8 cellular contexts compared by ENCODE assay signal in the genomic region with DNA sequence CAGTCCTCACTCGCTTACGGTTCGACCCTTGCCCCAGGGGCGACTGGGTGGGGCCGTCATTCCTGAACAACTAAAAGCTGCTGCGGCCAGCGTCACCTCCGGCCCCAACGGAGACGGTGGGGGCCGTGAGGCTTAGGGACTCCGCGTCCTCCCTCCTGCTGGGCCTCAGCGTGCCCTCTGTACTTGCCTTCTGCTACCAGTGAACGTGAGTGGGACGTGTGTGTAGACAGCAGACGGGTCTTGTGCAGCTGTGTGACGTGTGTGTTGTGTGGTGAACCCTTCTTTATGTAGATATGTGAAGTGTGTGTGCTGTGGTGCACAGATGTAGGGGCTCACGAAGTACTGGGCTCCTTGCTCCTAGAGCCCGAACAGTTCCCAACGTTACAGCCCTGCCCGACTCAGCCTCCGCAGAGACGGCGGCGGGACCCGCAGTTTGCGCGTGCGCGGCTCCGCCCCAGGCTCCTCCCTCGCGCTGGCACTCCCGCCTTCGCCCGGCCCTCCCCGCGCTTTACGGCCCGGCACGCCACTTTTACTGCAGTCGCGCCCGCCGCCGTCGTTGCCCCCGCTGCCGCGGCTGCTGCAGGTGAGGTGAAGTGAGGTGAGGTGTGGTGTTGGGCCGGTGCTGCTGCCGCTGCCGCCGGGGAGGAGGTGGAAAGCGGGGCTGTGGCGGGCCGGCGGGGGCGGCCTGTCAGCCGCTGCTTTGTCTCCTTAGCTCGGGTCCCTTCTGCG. TPM values are rescaled to one million over a fixed set of nuclear protein-coding genes. Genes with fewer than 3 reads are reported as not detected.
DNase-seq lines count a peak whose midpoint lies in the region; ATAC-seq and TF ChIP-seq lines count a peak whose summit lies in the region.

Gene PHAF1 (plus strand): TSS at position 535 of the 729 bp plus-strand sequence. CDS start 235 bp downstream, outside the sequence.

- 1% methylated on average over 60 to 63 of the region's 63 CpGs for WGBS in heart right ventricle, 2 donors

- no peaks in the 10 kb centered on the region for H3K27me3 ChIP-seq in heart right ventricle

- H3K9me3 Mint-ChIP-seq in T-helper 1 cell treated with Interleukin-12 subunit alpha and Interleukin-12 subunit beta and Interleukin-4 antibody, amounts not matched to agents 30 μg/mL and 1 μg/mL, for 36 hours = no peaks in the 10 kb centered on the region
- no peaks in the 10 kb centered on the region for H3K9me3 Mint-ChIP-seq in type B pancreatic cell

- DNase-seq in GM13976 (ENCODE audit: low spot score) = peak; percentile 100
- peak; percentile 84 for DNase-seq in NCI-H146 (lab: John Stamatoyannopoulos, UW)
- DNase-seq in amniotic stem cell (lab: John Stamatoyannopoulos, UW) = peak; percentile 80
- peak; percentile 93 to 96 for DNase-seq in heart right ventricle
- DNase-seq in posterior vena cava (ENCODE audit: low spot score) = peak; percentile 98
- DNase-seq in type B pancreatic cell (ENCODE audit: extremely low spot score, unreplicated experiment) = peak; percentile 99

- TF ChIP-seq CTCF in GM13976 (IDR thresholded peaks at IDR 0.05; ENCODE audit: borderline replicate concordance, control extremely low read depth, extremely low read depth, insufficient read depth, missing control alignments) (no peak), heart right ventricle (IDR thresholded peaks at IDR 0.05) (no peak), type B pancreatic cell (conservative IDR thresholded peaks at IDR 0.05) (no peak)

- H3K4me1 ChIP-seq in heart right ventricle = peaks cover 7 to 56% (median 25%) of the 10 kb centered on the region in 9 donors

- peak within 1 kb of the TSS; percentile 83 for H3K27ac Mint-ChIP-seq in T-helper 1 cell treated with Interleukin-12 subunit alpha and Interleukin-12 subunit beta and Interleukin-4 antibody, amounts not matched to agents 30 μg/mL and 1 μg/mL, for 36 hours
- H3K27ac Mint-ChIP-seq in type B pancreatic cell = peak within 1 kb of the TSS; percentile 96

- in situ Hi-C loops in GM13976 (cut with MboI; ENCODE audit: low sequenced_read_pairs, unreplicated experiment) = no loop called here

- peak within 1 kb of the TSS; percentile 95 for H3K4me3 Mint-ChIP-seq in T-helper 1 cell treated with Interleukin-12 subunit alpha and Interleukin-12 subunit beta and Interleukin-4 antibody, amounts not matched to agents 30 μg/mL and 1 μg/mL, for 36 hours
- peak within 1 kb of the TSS; percentile 98 for H3K4me3 Mint-ChIP-seq in type B pancreatic cell

- intact Hi-C loops in heart right ventricle (cut with DNase I) = loop anchor here in 3 of 10 donors (2.0 to 5.0 kb wide), 4 partner anchors 43 to 132 kb away; partner anchors contain the start of genes B3GNT9 (in 1 of the 3) and CBFB (in 1 of the 3)
- intact Hi-C loops in posterior vena cava (cut with DNase I) = no loop called here

- peaks cover 8% of the 10 kb centered on the region for H3K36me3 Mint-ChIP-seq in T-helper 1 cell treated with Interleukin-12 subunit alpha and Interleukin-12 subunit beta and Interleukin-4 antibody, amounts not matched to agents 30 μg/mL and 1 μg/mL, for 36 hours (ENCODE audit: low read depth)
- peaks cover 6% of the 10 kb centered on the region for H3K36me3 Mint-ChIP-seq in type B pancreatic cell

- peaks cover 28% of the 10 kb centered on the region for H3K4me1 Mint-ChIP-seq in T-helper 1 cell treated with Interleukin-12 subunit alpha and Interleukin-12 subunit beta and Interleukin-4 antibody, amounts not matched to agents 30 μg/mL and 1 μg/mL, for 36 hours (ENCODE audit: low read depth)
- peaks cover 23% of the 10 kb centered on the region for H3K4me1 Mint-ChIP-seq in type B pancreatic cell (ENCODE audit: unreplicated experiment)

- H3K36me3 ChIP-seq in heart right ventricle = peaks cover 0 to 13% (median 0%) of the 10 kb centered on the region in 9 donors

- peak within 1 kb of the TSS; percentile 55 to 96 (median 86) for H3K27ac ChIP-seq in heart right ventricle

- ATAC-seq in HG02840 (IDR thresholded peaks at IDR 0.05; ENCODE audit: low FRiP score, unreplicated experiment) (peak; percentile 73), heart right ventricle (peak; percentile 98 to 99 (median 98))

- H3K27me3 Mint-ChIP-seq in T-helper 1 cell treated with Interleukin-12 subunit alpha and Interleukin-12 subunit beta and Interleukin-4 antibody, amounts not matched to agents 30 μg/mL and 1 μg/mL, for 36 hours (ENCODE audit: low read depth) = no peaks in the 10 kb centered on the region
- H3K27me3 Mint-ChIP-seq in type B pancreatic cell = no peaks in the 10 kb centered on the region

- H3K9me3 ChIP-seq in heart right ventricle = no peaks in the 10 kb centered on the region

- peak within 1 kb of the TSS; percentile 76 to 100 (median 94) for H3K4me3 ChIP-seq in heart right ventricle

RNA-seq across cellular contexts. Expression of gene PHAF1, which starts in this region (rescaled TPM):
- total RNA-seq in heart right ventricle = 10 to 100 TPM in 8 of 10 donors, 1 to 10 TPM in 2; 8.9 to 12.7 (median 11.7) TPM
- polyA plus RNA-seq in heart right ventricle = 1 to 10 TPM; 7.1 to 7.2 TPM
- total RNA-seq in posterior vena cava = 10 to 100 TPM; 10.4 to 12.0 TPM
- total RNA-seq in type B pancreatic cell (ENCODE audit: low replicate concordance) = 22.8 and 26.8 TPM in 2 replicates

Comparison
In these comparisons a context has a peak if more than half of its experiments do, and no peak if none do; other contexts are left out.
1. Peak in every context shown above with its lines: DNase-seq, ATAC-seq, H3K4me3 ChIP-seq and H3K27ac ChIP-seq.